In genomic region chr1:16856201-16856600, GRCh38 we compare ENCODE assay signal across 1 cellular context. TPM values are rescaled to one million over a fixed set of nuclear protein-coding genes. Genes with fewer than 3 reads are reported as not detected.
"Had no signal": no experiment of that assay in that cellular context is flagged by ENCODE, and none has a peak within 500 bp of the region (broad histone marks: within the 10 kb centered on the region; RNA-seq: fewer than 3 reads in every experiment).

No MANE protein-coding gene starts in this region.

RNA-seq across cellular contexts. Expression of gene RNU1-2, which starts 39.6 kb away (rescaled TPM):
- total RNA-seq: GM23338 had no signal
